In genomic region chr16:4307215-4308037, GRCh38 we compare ENCODE assay signal across 1 cellular context.
A peak's percentile ranks its signal among the peaks of the same experiment; 100 is the strongest.
TF ChIP-seq lines count a peak whose summit lies in the region.

No MANE protein-coding gene starts in this region.

TF ChIP-seq in HepG2, 621 proteins besides CTCF, POLR2A, EP300 and RAD21 (continued from another document and continues in another):
- TF ChIP-seq LCORL (IDR thresholded peaks at IDR 0.05) (no peak), LCORL (CRISPR knock-in tag; IDR thresholded peaks at IDR 0.05) (peak; percentile 12; the same call in 1 of the 2 replicates), PHF20 (CRISPR knock-in tag; IDR thresholded peaks at IDR 0.05) (0 out of 2 replicates have a peak, but pooled peaks have one; percentile 21), SOX5 (CRISPR knock-in tag; IDR thresholded peaks at IDR 0.05; ENCODE audit: borderline replicate concordance) (0 out of 2 replicates have a peak, but pooled peaks have one; percentile 11), TBX2 (CRISPR knock-in tag; IDR thresholded peaks at IDR 0.05; ENCODE audit: borderline replicate concordance) (peak; percentile 67), ONECUT2 (CRISPR knock-in tag; IDR thresholded peaks at IDR 0.05) (no peak), ZBTB1 (CRISPR knock-in tag; IDR thresholded peaks at IDR 0.05; ENCODE audit: borderline replicate concordance) (no peak), MXI1 (IDR thresholded peaks at IDR 0.05; ENCODE audit: borderline replicate concordance, low read depth, low read length) (peak; percentile 38; the same call in 1 of the 3 replicates), ZNF83 (CRISPR knock-in tag; IDR thresholded peaks at IDR 0.05; ENCODE audit: borderline replicate concordance) (no peak), ZNF704 (CRISPR knock-in tag; IDR thresholded peaks at IDR 0.05; ENCODE audit: borderline replicate concordance) (no peak), ZNF644 (CRISPR knock-in tag; IDR thresholded peaks at IDR 0.05; ENCODE audit: low read depth) (no peak), HNRNPLL (IDR thresholded peaks at IDR 0.05; ENCODE audit: low read depth, low read length, poor library complexity, severe bottlenecking) (peak; percentile 53), BCLAF1 (IDR thresholded peaks at IDR 0.05) (no peak), RARA (CRISPR knock-in tag; IDR thresholded peaks at IDR 0.05) (peak; percentile 4; the same call in 1 of the 2 replicates), ZNF180 (CRISPR knock-in tag; IDR thresholded peaks at IDR 0.05; ENCODE audit: borderline replicate concordance, low read depth) (no peak), SP1 (IDR thresholded peaks at IDR 0.05) (no peak), SP1 (CRISPR knock-in tag; IDR thresholded peaks at IDR 0.05) (peak; percentile 34), ETV5 (CRISPR knock-in tag; IDR thresholded peaks at IDR 0.05; ENCODE audit: borderline replicate concordance) (peak; percentile 66; the same call in 1 of the 2 replicates), ARID5B (CRISPR knock-in tag; IDR thresholded peaks at IDR 0.05) (no peak), TFE3 (CRISPR knock-in tag; IDR thresholded peaks at IDR 0.05) (no peak), ZNF20 (CRISPR knock-in tag; IDR thresholded peaks at IDR 0.05) (0 out of 2 replicates have a peak, but pooled peaks have one; percentile 33), ZNF512 (CRISPR knock-in tag; IDR thresholded peaks at IDR 0.05) (no peak), CBFB (CRISPR knock-in tag; IDR thresholded peaks at IDR 0.05) (no peak), ZNF879 (CRISPR knock-in tag; IDR thresholded peaks at IDR 0.05) (no peak), RNF2 (conservative IDR thresholded peaks at IDR 0.05; ENCODE audit: low read depth) (no peak), ZFY (CRISPR knock-in tag; IDR thresholded peaks at IDR 0.05) (peak; percentile 45), ETV6 (CRISPR knock-in tag; conservative IDR thresholded peaks at IDR 0.05) (0 out of 2 replicates have a peak, but pooled peaks have one; percentile 44), TBP (CRISPR knock-in tag; IDR thresholded peaks at IDR 0.05) (no peak), ATF3 (CRISPR knock-in tag; IDR thresholded peaks at IDR 0.05) (0 out of 2 replicates have a peak, but pooled peaks have one; percentile 9), PAXIP1 (CRISPR knock-in tag; conservative IDR thresholded peaks at IDR 0.05) (peak; percentile 61), POGK (CRISPR knock-in tag; conservative IDR thresholded peaks at IDR 0.05) (no peak), ZNF562 (CRISPR knock-in tag; IDR thresholded peaks at IDR 0.05; ENCODE audit: borderline replicate concordance) (no peak), RELA (CRISPR knock-in tag; IDR thresholded peaks at IDR 0.05) (no peak; the same call in 1 of the 2 replicates), KAT8 (CRISPR knock-in tag; IDR thresholded peaks at IDR 0.05) (peak; percentile 37; the same call in 1 of the 2 replicates), DRAP1 (CRISPR knock-in tag; IDR thresholded peaks at IDR 0.05) (peak; percentile 35; the same call in 1 of the 2 replicates), ATF5 (CRISPR knock-in tag; IDR thresholded peaks at IDR 0.05; ENCODE audit: low read depth) (no peak), ZGPAT (CRISPR knock-in tag; IDR thresholded peaks at IDR 0.05) (peak; percentile 59; the same call in 1 of the 2 replicates)
